In the genomic region with DNA sequence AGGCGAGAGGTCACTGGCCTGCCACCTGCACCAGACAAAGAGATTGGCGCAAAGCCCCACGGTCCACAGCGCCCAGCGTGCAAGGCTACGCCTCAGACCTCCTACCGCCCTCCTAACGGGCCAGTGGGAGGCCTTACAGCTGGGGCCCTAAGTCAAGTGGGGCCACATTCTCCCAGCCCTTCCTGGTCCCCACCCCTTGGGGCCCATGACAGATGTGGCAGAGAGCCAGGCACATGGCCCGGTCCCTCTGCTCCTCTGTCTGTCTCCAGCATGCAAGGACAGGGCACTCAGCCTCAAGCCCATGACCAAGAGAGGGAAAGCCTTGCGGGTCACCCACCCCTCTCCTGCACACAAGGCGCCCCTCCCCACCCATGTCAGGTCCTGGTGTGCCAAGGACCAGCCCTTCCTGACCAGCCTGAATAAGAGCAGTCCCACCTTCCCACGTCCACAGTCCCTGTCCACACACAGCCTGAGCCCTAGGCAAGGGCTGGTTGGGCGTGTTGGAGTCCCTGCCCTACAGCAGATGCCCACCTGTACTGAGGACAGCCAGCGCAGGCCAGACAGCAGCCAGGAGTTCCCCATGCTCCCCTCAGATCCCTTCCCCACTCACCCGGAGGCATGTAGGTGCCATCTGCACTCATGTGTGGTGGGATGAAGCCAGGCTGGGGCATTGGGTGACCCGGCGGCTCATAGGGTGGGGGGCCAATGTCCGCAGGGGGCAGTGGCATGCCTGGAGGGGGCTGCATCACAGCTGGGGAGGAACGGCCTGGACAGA, we compare ENCODE assay signal across 12 cellular contexts. TPM values are rescaled to one million over a fixed set of nuclear protein-coding genes. Genes with fewer than 3 reads are reported as not detected.
DNase-seq lines count a peak whose midpoint lies in the region; ATAC-seq, FAIRE-seq and TF ChIP-seq lines count a peak whose summit lies in the region.
"Had no signal": no experiment of that assay in that cellular context is flagged by ENCODE, and none has a peak within 500 bp of the region (broad histone marks: within the 10 kb centered on the region; RNA-seq: fewer than 3 reads in every experiment).

No MANE protein-coding gene starts in this region.

- TF ChIP-seq EP300 in HepG2 (IDR thresholded peaks at IDR 0.05; ENCODE audit: low read depth in 2 of 2, low read length in 2 of 2) (no peak), HepG2 (CRISPR knock-in tag; IDR thresholded peaks at IDR 0.05; ENCODE audit: borderline replicate concordance) (no peak)

- peaks cover 35% of the 10 kb centered on the region for H4K20me1 ChIP-seq in HepG2 (ENCODE audit: insufficient read depth, low read length)

- POLR2A ChIA-PET in HepG2 (lab: Yijun Ruan, JAX) = no interaction called here

- H3K4me1 Mint-ChIP-seq in activated naive CD8-positive, alpha-beta T cell (ENCODE audit: low read depth) = peaks cover 34% of the 10 kb centered on the region
- H3K4me1 Mint-ChIP-seq in activated naive CD8-positive, alpha-beta T cell treated with anti-CD3 and anti-CD28 coated beads for 36 hours = peaks cover 29% of the 10 kb centered on the region
- peaks cover 29% of the 10 kb centered on the region for H3K4me1 Mint-ChIP-seq in brain

- no peak for TF ChIP-seq RAD21 in HepG2 (CRISPR knock-in tag; IDR thresholded peaks at IDR 0.05)

- intact Hi-C loops in HepG2 (cut with micrococcal nuclease; ENCODE audit: unreplicated experiment) = no loop called here
- intact Hi-C loops in tibial artery (cut with DNase I; ENCODE audit: low total_unique reads) = no loop called here

- no peak overlapping the region for H3K27ac ChIP-seq in HepG2 (ENCODE audit: extremely low read length, insufficient read depth, low read length)
- H3K27ac ChIP-seq in tibial artery = no peak overlapping the region

- no peaks in the 10 kb centered on the region for H3K27me3 Mint-ChIP-seq in activated naive CD8-positive, alpha-beta T cell
- no peaks in the 10 kb centered on the region for H3K27me3 Mint-ChIP-seq in activated naive CD8-positive, alpha-beta T cell treated with anti-CD3 and anti-CD28 coated beads for 36 hours
- H3K27me3 Mint-ChIP-seq in brain = no peaks in the 10 kb centered on the region

- CTCF ChIA-PET in HepG2 (lab: Yijun Ruan, JAX; ENCODE audit: low intra/inter-chr PET ratio, low total read pairs) = no interaction called here

- H2AFZ ChIP-seq in HepG2 (ENCODE audit: low read length) = no peak overlapping the region

- TF ChIP-seq CTCF in brain (conservative IDR thresholded peaks at IDR 0.05) (no peak), HepG2 (CRISPR knock-in tag; IDR thresholded peaks at IDR 0.05) (no peak), tibial artery (IDR thresholded peaks at IDR 0.05) (no peak)

- H3K4me1 ChIP-seq in HepG2 (ENCODE audit: insufficient read depth, low read length) (peaks cover 15% of the 10 kb centered on the region; the same call in 1 of the 2 replicates), tibial artery (peaks cover 0 to 11% (median 6%) of the 10 kb centered on the region in 4 donors)

- no peak overlapping the region for H3K4me3 Mint-ChIP-seq in activated naive CD8-positive, alpha-beta T cell
- H3K4me3 Mint-ChIP-seq in activated naive CD8-positive, alpha-beta T cell treated with anti-CD3 and anti-CD28 coated beads for 36 hours = no peak overlapping the region
- H3K4me3 Mint-ChIP-seq in brain = no peak overlapping the region

- H3K4me2 ChIP-seq in HepG2 (ENCODE audit: low read depth, low read length) = no peak overlapping the region

- no peak overlapping the region for H3K4me3 ChIP-seq in HepG2 (replicated peaks in 1 of 3; ENCODE audit: insufficient read depth in 1 of 3, low read depth in 2 of 3, low read length in 3 of 3)
- H3K4me3 ChIP-seq in tibial artery = no peak overlapping the region
- H3K4me3 ChIP-seq: adrenal gland had no signal

- no peak for DNase-seq in activated naive CD8-positive, alpha-beta T cell treated with anti-CD3 and anti-CD28 coated beads for 36 hours
- DNase-seq in HepG2 (ENCODE audit: low spot score) (no peak), AML-193 (lab: John Stamatoyannopoulos, UW) (no peak), GDM1 (lab: John Stamatoyannopoulos, UW) (no peak), tibial artery (no peak)
- DNase-seq: adrenal gland, NCI-H2029, SHP77, trophoblast cell had no signal

- H3K36me3 Mint-ChIP-seq in activated naive CD8-positive, alpha-beta T cell = no peaks in the 10 kb centered on the region
- H3K36me3 Mint-ChIP-seq in activated naive CD8-positive, alpha-beta T cell treated with anti-CD3 and anti-CD28 coated beads for 36 hours = peaks cover 30% of the 10 kb centered on the region
- peaks cover 21% of the 10 kb centered on the region for H3K36me3 Mint-ChIP-seq in brain

- BruUV-seq in HepG2 (replicated peaks; lab: Mats Ljungman, UMichigan) = no TSS peak

- TF ChIP-seq POLR2A in HepG2 (IDR thresholded peaks at IDR 0.05; ENCODE audit: insufficient read depth in 1 of 2, low read depth in 2 of 2, low read length in 2 of 2) = no peak

- H3K27ac Mint-ChIP-seq in activated naive CD8-positive, alpha-beta T cell = peak overlapping the region; percentile 66
- no peak overlapping the region for H3K27ac Mint-ChIP-seq in activated naive CD8-positive, alpha-beta T cell treated with anti-CD3 and anti-CD28 coated beads for 36 hours
- H3K27ac Mint-ChIP-seq in brain = peak overlapping the region in 3 of 5 experiments; percentile 71 to 82 (median 76)

- no peak for ATAC-seq in HepG2
- no peak for ATAC-seq in HG02970 (IDR thresholded peaks at IDR 0.05; ENCODE audit: low FRiP score, unreplicated experiment)

- peaks cover 36% of the 10 kb centered on the region for H3K79me2 ChIP-seq in HepG2 (ENCODE audit: insufficient read depth, low read length)

- H3K36me3 ChIP-seq in HepG2 (replicated peaks in 1 of 2; ENCODE audit: control insufficient read depth in 1 of 2, insufficient read depth in 2 of 2, low read length in 2 of 2) = peaks cover 28 to 60% of the 10 kb centered on the region in 2 experiments
- peaks cover 28 to 63% (median 54%) of the 10 kb centered on the region in 3 donors for H3K36me3 ChIP-seq in tibial artery

- WGBS in HepG2 (ENCODE audit: low lambda C conversion rate) = 96% methylated on average over 10 of the region's 19 CpGs

- H3K9me3 Mint-ChIP-seq in activated naive CD8-positive, alpha-beta T cell (ENCODE audit: low read depth) = no peaks in the 10 kb centered on the region
- no peaks in the 10 kb centered on the region for H3K9me3 Mint-ChIP-seq in activated naive CD8-positive, alpha-beta T cell treated with anti-CD3 and anti-CD28 coated beads for 36 hours
- no peaks in the 10 kb centered on the region for H3K9me3 Mint-ChIP-seq in brain

- no peaks in the 10 kb centered on the region for H3K27me3 ChIP-seq in HepG2 (ENCODE audit: control insufficient read depth in 1 of 2, insufficient read depth in 2 of 2, low read length in 2 of 2)
- H3K27me3 ChIP-seq in tibial artery = no peaks in the 10 kb centered on the region
- H3K27me3 ChIP-seq: adrenal gland had no signal

- in situ Hi-C loops in HepG2 (cut with HindIII; ENCODE audit: extremely low pct_ligation_motif_present, low pct_unique_long_range_greater_than_20kb) = loop anchor here (5.0 to 25.0 kb wide), 3 partner anchors 34 to 449 kb away; a partner anchor contains a TSS

- H3K9me3 ChIP-seq in HepG2 (ENCODE audit: low read length) (no peaks in the 10 kb centered on the region), tibial artery (no peaks in the 10 kb centered on the region)
- H3K9me3 ChIP-seq: adrenal gland had no signal

- H3K9ac ChIP-seq in HepG2 (ENCODE audit: insufficient read depth, low read depth, low read length) = no peak overlapping the region

- no peak for FAIRE-seq in HepG2 (lab: Jason Lieb, UNC)

RNA-seq across cellular contexts. Expression of a gene that starts 25.3 kb away (rescaled TPM):
- 10 to 100 TPM; 33.0 to 33.3 TPM for total RNA-seq in activated naive CD8-positive, alpha-beta T cell treated with anti-CD3 and anti-CD28 coated beads for 36 hours
- 161 TPM for polyA plus RNA-seq in brain (ENCODE audit: insufficient read depth, low read depth, low replicate concordance)
- 56.7 and 62.2 TPM in 2 replicates for total RNA-seq in HepG2 (2016; rRNA removed; fragmentation: Illumina TruSeq; extraction: Trizol)
- 10.5 and 11.5 TPM in 2 replicates for total RNA-seq in HepG2 (2016; cell fraction: cytosol; rRNA removed; fragmentation: Illumina TruSeq; extraction: Trizol; ENCODE audit: low read depth)
- total RNA-seq in HepG2 (2016; cell fraction: insoluble cytoplasmic fraction; rRNA removed; fragmentation: Illumina TruSeq; extraction: Trizol) = 55.3 and 56.3 TPM in 2 replicates
- 41.7 and 48.7 TPM in 2 replicates for total RNA-seq in HepG2 (2016; cell fraction: membrane; rRNA removed; fragmentation: Illumina TruSeq; extraction: Trizol)
- total RNA-seq in HepG2 (2016; cell fraction: nucleus; rRNA removed; fragmentation: Illumina TruSeq; extraction: Trizol) = 31.5 and 37.8 TPM in 2 replicates
- polyA plus RNA-seq in HepG2 (2011; rRNA removed) = 31.2 and 39.1 TPM in 2 replicates
- polyA plus RNA-seq in HepG2 (2011; cell fraction: cytosol; rRNA removed) = 20.6 and 21.6 TPM in 2 replicates
- polyA plus RNA-seq in HepG2 (2011; cell fraction: nucleus; rRNA removed) = 39.4 and 47.2 TPM in 2 replicates
- 43.1 and 58.6 TPM in 2 replicates for polyA plus RNA-seq in HepG2 (2012)
- 15.1 and 16.9 TPM in 2 replicates for polyA plus RNA-seq in HepG2 (2016; cell fraction: cytosol; fragmentation: Illumina TruSeq; extraction: Trizol; ENCODE audit: low read depth)
- 81.4 and 109 TPM in 2 replicates for polyA plus RNA-seq in HepG2 (2016; cell fraction: insoluble cytoplasmic fraction; fragmentation: Illumina TruSeq; extraction: Trizol; ENCODE audit: low read depth)
- polyA plus RNA-seq in HepG2 (2016; cell fraction: membrane; fragmentation: Illumina TruSeq; extraction: Trizol; ENCODE audit: low read depth) = 45.4 and 52.4 TPM in 2 replicates
- polyA plus RNA-seq in HepG2 (2016; cell fraction: nucleus; fragmentation: Illumina TruSeq; extraction: Trizol; ENCODE audit: insufficient read depth, low read depth) = 74.4 and 77.5 TPM in 2 replicates
- polyA minus RNA-seq in HepG2 (2011; rRNA and poly(A)+ RNA removed; ENCODE audit: low replicate concordance) = 12.3 and 39.1 TPM in 2 replicates
- polyA minus RNA-seq in HepG2 (2011; cell fraction: cytosol; rRNA and poly(A)+ RNA removed) = 14.7 and 18.7 TPM in 2 replicates
- polyA minus RNA-seq in HepG2 (2011; cell fraction: nucleus; rRNA and poly(A)+ RNA removed) = 18.9 and 22.9 TPM in 2 replicates

RNA-seq across cellular contexts. Expression of a gene that starts 37.1 kb away (rescaled TPM):
- total RNA-seq in activated naive CD8-positive, alpha-beta T cell treated with anti-CD3 and anti-CD28 coated beads for 36 hours = 10 to 100 TPM; 84.4 to 88.4 TPM
- 123 TPM for polyA plus RNA-seq in brain (ENCODE audit: insufficient read depth, low read depth, low replicate concordance)
- total RNA-seq in HepG2 (2016; rRNA removed; fragmentation: Illumina TruSeq; extraction: Trizol) = 70.4 and 82.4 TPM in 2 replicates
- 13.1 and 14.4 TPM in 2 replicates for total RNA-seq in HepG2 (2016; cell fraction: cytosol; rRNA removed; fragmentation: Illumina TruSeq; extraction: Trizol; ENCODE audit: low read depth)
- total RNA-seq in HepG2 (2016; cell fraction: insoluble cytoplasmic fraction; rRNA removed; fragmentation: Illumina TruSeq; extraction: Trizol) = 66.8 and 82.9 TPM in 2 replicates
- 18.9 and 22.2 TPM in 2 replicates for total RNA-seq in HepG2 (2016; cell fraction: membrane; rRNA removed; fragmentation: Illumina TruSeq; extraction: Trizol)
- 30.8 and 32.4 TPM in 2 replicates for total RNA-seq in HepG2 (2016; cell fraction: nucleus; rRNA removed; fragmentation: Illumina TruSeq; extraction: Trizol)
- 60.3 and 72.7 TPM in 2 replicates for polyA plus RNA-seq in HepG2 (2011; rRNA removed)
- polyA plus RNA-seq in HepG2 (2011; cell fraction: cytosol; rRNA removed) = 71.7 and 71.8 TPM in 2 replicates
- polyA plus RNA-seq in HepG2 (2011; cell fraction: nucleus; rRNA removed) = 26.0 and 36.8 TPM in 2 replicates
- polyA plus RNA-seq in HepG2 (2012) = 38.0 and 61.0 TPM in 2 replicates
- polyA plus RNA-seq in HepG2 (2016; cell fraction: cytosol; fragmentation: Illumina TruSeq; extraction: Trizol; ENCODE audit: low read depth) = 12.6 and 14.1 TPM in 2 replicates
- 105 and 111 TPM in 2 replicates for polyA plus RNA-seq in HepG2 (2016; cell fraction: insoluble cytoplasmic fraction; fragmentation: Illumina TruSeq; extraction: Trizol; ENCODE audit: low read depth)
- polyA plus RNA-seq in HepG2 (2016; cell fraction: membrane; fragmentation: Illumina TruSeq; extraction: Trizol; ENCODE audit: low read depth) = 15.3 and 17.8 TPM in 2 replicates
- polyA plus RNA-seq in HepG2 (2016; cell fraction: nucleus; fragmentation: Illumina TruSeq; extraction: Trizol; ENCODE audit: insufficient read depth, low read depth) = 44.4 and 56.4 TPM in 2 replicates
- polyA minus RNA-seq in HepG2 (2011; rRNA and poly(A)+ RNA removed; ENCODE audit: low replicate concordance) = 41.9 and 78.2 TPM in 2 replicates
- polyA minus RNA-seq in HepG2 (2011; cell fraction: cytosol; rRNA and poly(A)+ RNA removed) = 21.1 and 25.6 TPM in 2 replicates
- 14.3 and 27.1 TPM in 2 replicates for polyA minus RNA-seq in HepG2 (2011; cell fraction: nucleus; rRNA and poly(A)+ RNA removed)

RNA-seq across cellular contexts. Expression of a gene that starts 38.8 kb away (rescaled TPM):
- 10 to 100 TPM; 62.5 to 64.4 TPM for total RNA-seq in activated naive CD8-positive, alpha-beta T cell treated with anti-CD3 and anti-CD28 coated beads for 36 hours
- polyA plus RNA-seq in brain (ENCODE audit: insufficient read depth, low read depth, low replicate concordance) (116 TPM), HepG2 (2011; rRNA removed) (30.8 and 34.0 TPM in 2 replicates)
- total RNA-seq in HepG2 (2016; rRNA removed; fragmentation: Illumina TruSeq; extraction: Trizol) = 33.1 and 36.7 TPM in 2 replicates
- 60.6 and 75.2 TPM in 2 replicates for total RNA-seq in HepG2 (2016; cell fraction: cytosol; rRNA removed; fragmentation: Illumina TruSeq; extraction: Trizol; ENCODE audit: low read depth)
- total RNA-seq in HepG2 (2016; cell fraction: insoluble cytoplasmic fraction; rRNA removed; fragmentation: Illumina TruSeq; extraction: Trizol) = 36.3 and 39.9 TPM in 2 replicates
- total RNA-seq in HepG2 (2016; cell fraction: membrane; rRNA removed; fragmentation: Illumina TruSeq; extraction: Trizol) = 52.5 and 64.2 TPM in 2 replicates
- total RNA-seq in HepG2 (2016; cell fraction: nucleus; rRNA removed; fragmentation: Illumina TruSeq; extraction: Trizol) = 15.0 and 21.0 TPM in 2 replicates
- polyA plus RNA-seq in HepG2 (2011; cell fraction: cytosol; rRNA removed) = 41.5 and 57.5 TPM in 2 replicates
- 41.3 and 52.4 TPM in 2 replicates for polyA plus RNA-seq in HepG2 (2011; cell fraction: nucleus; rRNA removed)
- polyA plus RNA-seq in HepG2 (2012) = 17.3 and 21.3 TPM in 2 replicates
- 75.5 and 80.9 TPM in 2 replicates for polyA plus RNA-seq in HepG2 (2016; cell fraction: cytosol; fragmentation: Illumina TruSeq; extraction: Trizol; ENCODE audit: low read depth)
- 33.0 and 34.1 TPM in 2 replicates for polyA plus RNA-seq in HepG2 (2016; cell fraction: insoluble cytoplasmic fraction; fragmentation: Illumina TruSeq; extraction: Trizol; ENCODE audit: low read depth)
- 56.8 and 65.7 TPM in 2 replicates for polyA plus RNA-seq in HepG2 (2016; cell fraction: membrane; fragmentation: Illumina TruSeq; extraction: Trizol; ENCODE audit: low read depth)
- 30.1 and 31.9 TPM in 2 replicates for polyA plus RNA-seq in HepG2 (2016; cell fraction: nucleus; fragmentation: Illumina TruSeq; extraction: Trizol; ENCODE audit: insufficient read depth, low read depth)
- polyA minus RNA-seq in HepG2 (2011; rRNA and poly(A)+ RNA removed; ENCODE audit: low replicate concordance) = 40.7 and 121 TPM in 2 replicates
- 15.1 and 18.1 TPM in 2 replicates for polyA minus RNA-seq in HepG2 (2011; cell fraction: cytosol; rRNA and poly(A)+ RNA removed)
- polyA minus RNA-seq in HepG2 (2011; cell fraction: nucleus; rRNA and poly(A)+ RNA removed) = 12.9 and 15.0 TPM in 2 replicates

RNA-seq across cellular contexts. Expression of a gene that starts 42.9 kb away (rescaled TPM):
- under 1 TPM; 0.08 to 0.20 TPM for total RNA-seq in activated naive CD8-positive, alpha-beta T cell treated with anti-CD3 and anti-CD28 coated beads for 36 hours
- polyA plus RNA-seq in brain (ENCODE audit: insufficient read depth, low read depth, low replicate concordance) (0.90 TPM), HepG2 (2011; rRNA removed) (0.03 TPM in 2 replicates)
- total RNA-seq in HepG2 (2016; rRNA removed; fragmentation: Illumina TruSeq; extraction: Trizol) = not detected in 2 replicates
- total RNA-seq in HepG2 (2016; cell fraction: cytosol; rRNA removed; fragmentation: Illumina TruSeq; extraction: Trizol; ENCODE audit: low read depth) = not detected in 2 replicates
- total RNA-seq in HepG2 (2016; cell fraction: insoluble cytoplasmic fraction; rRNA removed; fragmentation: Illumina TruSeq; extraction: Trizol) = 0.02 TPM in 1 of 2 replicates, not detected in the other
- total RNA-seq in HepG2 (2016; cell fraction: membrane; rRNA removed; fragmentation: Illumina TruSeq; extraction: Trizol) = 0.06 TPM in 1 of 2 replicates, not detected in the other
- total RNA-seq in HepG2 (2016; cell fraction: nucleus; rRNA removed; fragmentation: Illumina TruSeq; extraction: Trizol) = not detected in 2 replicates
- 0.01 and 0.03 TPM in 2 replicates for polyA plus RNA-seq in HepG2 (2011; cell fraction: cytosol; rRNA removed)
- 0.09 and 0.10 TPM in 2 replicates for polyA plus RNA-seq in HepG2 (2011; cell fraction: nucleus; rRNA removed)
- polyA plus RNA-seq in HepG2 (2012) = 0.07 and 0.08 TPM in 2 replicates
- polyA plus RNA-seq in HepG2 (2016; cell fraction: cytosol; fragmentation: Illumina TruSeq; extraction: Trizol; ENCODE audit: low read depth) = not detected in 2 replicates
- polyA plus RNA-seq in HepG2 (2016; cell fraction: insoluble cytoplasmic fraction; fragmentation: Illumina TruSeq; extraction: Trizol; ENCODE audit: low read depth) = not detected in 2 replicates
- polyA plus RNA-seq in HepG2 (2016; cell fraction: membrane; fragmentation: Illumina TruSeq; extraction: Trizol; ENCODE audit: low read depth) = not detected in 2 replicates
- 0.15 TPM in 1 of 2 replicates, not detected in the other for polyA plus RNA-seq in HepG2 (2016; cell fraction: nucleus; fragmentation: Illumina TruSeq; extraction: Trizol; ENCODE audit: insufficient read depth, low read depth)
- polyA minus RNA-seq in HepG2 (2011; rRNA and poly(A)+ RNA removed; ENCODE audit: low replicate concordance) = 0.24 TPM in 1 of 2 replicates, not detected in the other
- polyA minus RNA-seq in HepG2 (2011; cell fraction: cytosol; rRNA and poly(A)+ RNA removed) = not detected in 2 replicates
- not detected in 2 replicates for polyA minus RNA-seq in HepG2 (2011; cell fraction: nucleus; rRNA and poly(A)+ RNA removed)
